In genomic region chr22:35633520-35633919, GRCh38 we compare ENCODE assay signal across 1 cellular context.
TF ChIP-seq lines count a peak whose summit lies in the region.

No MANE protein-coding gene starts in this region.

TF ChIP-seq in HEK293, 187 proteins besides CTCF, POLR2A, EP300 and RAD21 (continued from another document):
- no peak for TF ChIP-seq ZNF518A (tag by site-specific recombination; conservative IDR thresholded peaks at IDR 0.05; ENCODE audit: low read depth)
- TF ChIP-seq ZNF692 (tag by site-specific recombination; IDR thresholded peaks at IDR 0.05), result no peak
- TF ChIP-seq ZNF473 (tag by site-specific recombination; IDR thresholded peaks at IDR 0.05), result no peak
- TF ChIP-seq ZNF423 (tag by site-specific recombination; IDR thresholded peaks at IDR 0.05), result no peak
- TF ChIP-seq FEZF1 (tag by site-specific recombination; IDR thresholded peaks at IDR 0.05), result no peak
- TF ChIP-seq ZNF571 (tag by site-specific recombination; IDR thresholded peaks at IDR 0.05), result no peak
- no peak for TF ChIP-seq ZSCAN30 (tag by site-specific recombination; IDR thresholded peaks at IDR 0.05)
- no peak for TF ChIP-seq ZNF670 (tag by site-specific recombination; IDR thresholded peaks at IDR 0.05; ENCODE audit: low read depth)
- no peak for TF ChIP-seq PATZ1 (tag by site-specific recombination; IDR thresholded peaks at IDR 0.05)
- TF ChIP-seq ZNF146 (tag by site-specific recombination; IDR thresholded peaks at IDR 0.05), result no peak
- TF ChIP-seq ZNF248 (tag by site-specific recombination; IDR thresholded peaks at IDR 0.05), result no peak
- TF ChIP-seq ZNF404 (tag by site-specific recombination; IDR thresholded peaks at IDR 0.05), result no peak
- TF ChIP-seq TRIM28 (IDR thresholded peaks at IDR 0.05; ENCODE audit: borderline replicate concordance, low read length), result no peak
- TF ChIP-seq ZNF311 (tag by site-specific recombination; IDR thresholded peaks at IDR 0.05; ENCODE audit: borderline replicate concordance), result peak; percentile 90; the same call in 1 of the 2 replicates
TF ChIP-seq in HEK293: peak in this region for 6.
